Comparison of ENCODE assay signal across 24 cellular contexts in genomic region chr1:109671067-109671466, GRCh38. TPM values are rescaled to one million over a fixed set of nuclear protein-coding genes. Genes with fewer than 3 reads are reported as not detected.
"Had no signal": no experiment of that assay in that cellular context is flagged by ENCODE, and none has a peak within 500 bp of the region (broad histone marks: within the 10 kb centered on the region; RNA-seq: fewer than 3 reads in every experiment).

No MANE protein-coding gene starts in this region.

- DNase-seq: activated CD4-positive, alpha-beta T cell treated with anti-CD3 and anti-CD28 coated beads, Interleukin-2, amount 10 ng/mL, durations not matched to agents 7 days and 5 days; activated CD8-positive, alpha-beta memory T cell treated with anti-CD3 and anti-CD28 coated beads, Interleukin-2, amount 50 U/mL, for 4 hours; activated effector memory CD4-positive, alpha-beta T cell treated with anti-CD3 and anti-CD28 coated beads, Interleukin-2, amount 50 U/mL, for 16 hours; activated T-cell treated with anti-CD3 and anti-CD28 coated beads, Interleukin-2, amount 50 U/mL, for 48 hours; adrenal gland; effector memory CD4-positive, alpha-beta T cell; foreskin fibroblast; glutamatergic neuron; hippocampal formation; islet precursor cell; lower lobe of right lung; midbrain; right cardiac atrium; stimulated activated CD4-positive, alpha-beta T cell treated with anti-CD3 and anti-CD28 coated beads, Interleukin-15, amount 100 ng/mL, for 24 hours; stimulated activated CD4-positive, alpha-beta T cell treated with anti-CD3 and anti-CD28 coated beads, Interleukin-2, amount 100 ng/mL, for 48 hours had no signal

- H3K27ac Mint-ChIP-seq: activated CD4-positive, alpha-beta T cell treated with anti-CD3 and anti-CD28 coated beads, Interleukin-2, amount 10 ng/mL, durations not matched to agents 7 days and 5 days; dendritic cell treated with granulocyte-macrophage colony-stimulating factor and Interleukin-4, amounts not matched to agents 40 ng/mL and 50 ng/mL, for 4 days; stimulated activated naive CD8-positive, alpha-beta T cell treated with anti-CD3 and anti-CD28 coated beads, Interleukin-15, Interleukin-2, amounts not matched to agents 100 ng/mL and 50 ng/mL, for 24 hours; T-helper 1 cell treated with Interleukin-12 subunit alpha and Interleukin-12 subunit beta and Interleukin-4 antibody, amounts not matched to agents 30 μg/mL and 1 μg/mL, for 36 hours; type B pancreatic cell had no signal

- H3K27me3 ChIP-seq: adrenal gland had no signal

- H3K9me3 Mint-ChIP-seq: activated CD4-positive, alpha-beta T cell treated with anti-CD3 and anti-CD28 coated beads, Interleukin-2, amount 10 ng/mL, durations not matched to agents 7 days and 5 days; dendritic cell treated with granulocyte-macrophage colony-stimulating factor and Interleukin-4, amounts not matched to agents 40 ng/mL and 50 ng/mL, for 4 days; neural crest cell; stimulated activated naive CD8-positive, alpha-beta T cell treated with anti-CD3 and anti-CD28 coated beads, Interleukin-15, Interleukin-2, amounts not matched to agents 100 ng/mL and 50 ng/mL, for 24 hours; T-helper 1 cell treated with Interleukin-12 subunit alpha and Interleukin-12 subunit beta and Interleukin-4 antibody, amounts not matched to agents 30 μg/mL and 1 μg/mL, for 36 hours; type B pancreatic cell had no signal

- H3K4me3 ChIP-seq: adrenal gland, lower lobe of right lung, prostate gland had no signal

- ATAC-seq: activated naive CD4-positive, alpha-beta T cell treated with anti-CD3 and anti-CD28 coated beads, Interleukin-2, amount 50 U/mL, for 72 hours; lower lobe of right lung; right cardiac atrium had no signal

- H3K4me3 Mint-ChIP-seq: activated CD4-positive, alpha-beta T cell treated with anti-CD3 and anti-CD28 coated beads, Interleukin-2, amount 10 ng/mL, durations not matched to agents 7 days and 5 days; dendritic cell treated with granulocyte-macrophage colony-stimulating factor and Interleukin-4, amounts not matched to agents 40 ng/mL and 50 ng/mL, for 4 days; stimulated activated naive CD8-positive, alpha-beta T cell treated with anti-CD3 and anti-CD28 coated beads, Interleukin-15, Interleukin-2, amounts not matched to agents 100 ng/mL and 50 ng/mL, for 24 hours; T-helper 1 cell treated with Interleukin-12 subunit alpha and Interleukin-12 subunit beta and Interleukin-4 antibody, amounts not matched to agents 30 μg/mL and 1 μg/mL, for 36 hours had no signal

- H3K36me3 ChIP-seq: prostate gland had no signal

- H3K27me3 Mint-ChIP-seq: activated CD4-positive, alpha-beta T cell treated with anti-CD3 and anti-CD28 coated beads, Interleukin-2, amount 10 ng/mL, durations not matched to agents 7 days and 5 days; stimulated activated naive CD8-positive, alpha-beta T cell treated with anti-CD3 and anti-CD28 coated beads, Interleukin-15, Interleukin-2, amounts not matched to agents 100 ng/mL and 50 ng/mL, for 24 hours; type B pancreatic cell had no signal

RNA-seq across cellular contexts. Expression of gene GSTM1, which starts 16.6 kb away (rescaled TPM):
- total RNA-seq: lower lobe of right lung, prostate gland had no signal

RNA-seq across cellular contexts. Expression of gene GSTM5, which starts 41.0 kb away (rescaled TPM):
- total RNA-seq: bronchial epithelial cell, osteocyte had no signal
